Comparison of ENCODE assay signal across 21 cellular contexts in the genomic region with DNA sequence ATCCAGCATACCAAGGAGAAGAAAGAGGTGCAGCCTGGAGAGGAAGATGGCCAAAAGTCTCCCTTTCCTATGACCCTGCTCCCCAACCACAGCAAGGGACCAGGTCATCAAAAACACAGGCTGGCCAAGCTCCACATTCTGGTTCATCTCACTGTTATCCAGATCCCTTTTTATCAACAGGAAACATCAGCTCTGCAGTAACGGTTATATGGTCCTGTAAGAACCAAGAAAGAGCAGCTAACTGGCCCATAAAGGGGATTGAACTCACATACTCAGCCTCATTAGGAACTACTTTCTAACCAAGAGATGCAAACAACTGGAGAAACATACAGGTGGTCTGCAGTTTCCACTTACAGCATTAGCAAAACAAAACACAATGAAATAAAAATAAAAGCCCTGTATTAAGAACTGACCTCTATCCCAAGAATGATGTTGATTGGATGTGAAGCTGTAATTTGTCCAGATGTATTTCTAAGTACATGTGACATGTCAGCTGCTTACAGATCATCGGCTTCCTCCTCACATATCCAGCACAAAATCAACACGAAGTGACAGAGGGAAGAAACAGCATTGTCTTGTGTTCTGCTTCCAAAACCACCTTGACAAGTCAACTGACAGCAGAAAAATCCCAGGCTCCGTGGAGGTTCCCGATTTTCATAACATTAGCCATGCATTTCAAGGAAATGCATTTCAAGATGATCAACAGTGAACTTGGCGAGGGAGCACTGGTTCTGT.
"Had no signal": no experiment of that assay in that cellular context is flagged by ENCODE, and none has a peak within 500 bp of the region (broad histone marks: within the 10 kb centered on the region; RNA-seq: fewer than 3 reads in every experiment).

No MANE protein-coding gene starts in this region.

- H3K4me1 ChIP-seq: colonic mucosa, gastrocnemius medialis, right atrium auricular region, transverse colon had no signal

- H3K4me3 ChIP-seq: colonic mucosa, gastrocnemius medialis, lung, right atrium auricular region, sigmoid colon, skin epidermis, thoracic aorta, transverse colon had no signal

- DNase-seq: colonic mucosa; effector CD4-positive, alpha-beta T cell; gastrocnemius medialis; glutamatergic neuron; immature natural killer cell; left cardiac atrium; left ventricle myocardium superior; mesendoderm; naive B cell; sigmoid colon; stimulated activated CD4-positive, alpha-beta T cell treated with anti-CD3 and anti-CD28 coated beads, Interleukin-2, amount 100 ng/mL, for 24 hours; stimulated activated CD4-positive, alpha-beta T cell treated with anti-CD3 and anti-CD28 coated beads, Interleukin-4, amount 100 ng/mL, for 4 hours; stimulated activated naive B cell treated with anti-CD40 and anti-IgM and Interleukin-4, amounts not matched to agents 10 μg/mL and 1 μg/mL and 100 μg/mL, for 72 hours; stimulated activated naive CD8-positive, alpha-beta T cell treated with anti-CD3 and anti-CD28 coated beads, Interleukin-15, amount 100 ng/mL, for 72 hours; transverse colon had no signal

- H3K27me3 ChIP-seq: colonic mucosa, gastrocnemius medialis, right atrium auricular region, sigmoid colon, transverse colon had no signal

- H3K36me3 ChIP-seq: colonic mucosa, gastrocnemius medialis, right atrium auricular region, sigmoid colon, thoracic aorta, transverse colon had no signal

- ATAC-seq: esophagus mucosa; gastrocnemius medialis; left cardiac atrium; left ventricle myocardium superior; stimulated activated naive B cell treated with anti-CD40 and anti-IgM and Interleukin-4, amounts not matched to agents 10 μg/mL and 1 μg/mL and 100 μg/mL, for 72 hours; stimulated activated naive CD8-positive, alpha-beta T cell treated with anti-CD3 and anti-CD28 coated beads, Interleukin-15, amount 100 ng/mL, for 72 hours had no signal

- FAIRE-seq: keratinocyte had no signal

- H3K27ac ChIP-seq: colonic mucosa, gastrocnemius medialis, right atrium auricular region, sigmoid colon, skin epidermis, thoracic aorta, transverse colon had no signal

- H3K9me3 ChIP-seq: colonic mucosa, gastrocnemius medialis, right atrium auricular region, sigmoid colon, thoracic aorta, transverse colon had no signal
